Comparison of ENCODE assay signal across 8 cellular contexts in genomic region chr12:94074970-94075695, GRCh38.
DNase-seq lines count a peak whose midpoint lies in the region; TF ChIP-seq lines count a peak whose summit lies in the region.

No MANE protein-coding gene starts in this region.

- no peak overlapping the region for H2AFZ ChIP-seq in OCI-LY1 (ENCODE audit: low read length)

- in situ Hi-C loops in GM13976 (cut with MboI; ENCODE audit: low sequenced_read_pairs, unreplicated experiment), result loop anchor here (25.0 kb wide), 1 partner anchor 313 kb away; no protein-coding TSS in a partner anchor

- DNase-seq in AG09309 (ENCODE audit: low read depth), result peak; percentile 91
- DNase-seq in GM13976 (ENCODE audit: low spot score), result peak; percentile 25
- DNase-seq in epidermal melanocyte (ENCODE audit: insufficient read length, low spot score), result peak; percentile 88
- no peak for DNase-seq in activated T-cell treated with anti-CD3 and anti-CD28 coated beads, Interleukin-2, amount 50 U/mL, for 48 hours
- no peak for DNase-seq in germinal center (ENCODE audit: low spot score)
- no peak for DNase-seq in NCI-H1105 treated with DMSO at 0.1 percent for 48 hours (lab: John Stamatoyannopoulos, UW)

- H3K4me3 ChIP-seq in AG09309 (ENCODE audit: control insufficient read depth, low read depth, low read length) (no peak overlapping the region), OCI-LY1 (ENCODE audit: low read depth, low read length, poor library complexity, severe bottlenecking) (no peak overlapping the region), muscle layer of duodenum (ENCODE audit: low read depth in 1 of 2, low read length in 2 of 2) (no peak overlapping the region)

- H3K9me2 ChIP-seq in OCI-LY1 (ENCODE audit: low read depth, low read length), result no peaks in the 10 kb centered on the region

- no peaks in the 10 kb centered on the region for H3K4me1 ChIP-seq in OCI-LY1 (ENCODE audit: insufficient read depth, low read length, severe bottlenecking)
- peaks cover 5 to 15% of the 10 kb centered on the region in 2 donors for H3K4me1 ChIP-seq in muscle layer of duodenum (ENCODE audit: control insufficient read depth in 1 of 2, insufficient read depth in 2 of 2, low read length in 2 of 2)

- no peaks in the 10 kb centered on the region for H3K79me2 ChIP-seq in OCI-LY1 (ENCODE audit: insufficient read depth, low read length)

- H3K9me3 ChIP-seq in OCI-LY1 (ENCODE audit: low read length) (no peaks in the 10 kb centered on the region), muscle layer of duodenum (ENCODE audit: control insufficient read depth in 1 of 2, low read length in 2 of 2) (no peaks in the 10 kb centered on the region)

- TF ChIP-seq CTCF in AG09309 (IDR thresholded peaks at IDR 0.05; ENCODE audit: control insufficient read depth, insufficient read depth, low read depth, low read length, missing control alignments), result peak; percentile 77
- peak; percentile 51 for TF ChIP-seq CTCF in GM13976 (IDR thresholded peaks at IDR 0.05; ENCODE audit: borderline replicate concordance, control extremely low read depth, extremely low read depth, insufficient read depth, missing control alignments)
- peak; percentile 31; the same call in 1 of the 2 replicates for TF ChIP-seq CTCF in OCI-LY1 (IDR thresholded peaks at IDR 0.05; ENCODE audit: low read length)

- no peaks in the 10 kb centered on the region for H3K36me3 ChIP-seq in OCI-LY1 (ENCODE audit: insufficient read depth, low read length)
- H3K36me3 ChIP-seq in muscle layer of duodenum (ENCODE audit: control insufficient read depth in 1 of 2, insufficient read depth in 2 of 2, low read length in 2 of 2), result no peaks in the 10 kb centered on the region

- H3K9ac ChIP-seq in OCI-LY1 (ENCODE audit: low read length), result no peak overlapping the region

- H3K27me3 ChIP-seq in OCI-LY1 (ENCODE audit: insufficient read depth, low read length) (peaks cover 4% of the 10 kb centered on the region; the same call in 1 of the 2 replicates), muscle layer of duodenum (ENCODE audit: low read depth, low read length) (no peaks in the 10 kb centered on the region)

- H3K4me2 ChIP-seq in OCI-LY1 (ENCODE audit: low read length), result no peak overlapping the region

- no peak overlapping the region for H3K27ac ChIP-seq in OCI-LY1 (ENCODE audit: low read depth, low read length, poor library complexity, severe bottlenecking)
- H3K27ac ChIP-seq in muscle layer of duodenum (ENCODE audit: low read length), result peak overlapping the region; percentile 71

- no peaks in the 10 kb centered on the region for H4K20me1 ChIP-seq in OCI-LY1 (ENCODE audit: insufficient read depth, low read length)

- H3F3A ChIP-seq in OCI-LY1 (ENCODE audit: insufficient read depth, low read length), result no peaks in the 10 kb centered on the region

Comparison
In these comparisons a context has a peak if more than half of its experiments do, and no peak if none do; other contexts are left out.
1. DNase-seq: peak in AG09309 (single experiment), GM13976 (single experiment) and epidermal melanocyte (single experiment); none in activated T-cell treated with anti-CD3 and anti-CD28 coated beads, Interleukin-2, amount 50 U/mL, for 48 hours (0 of 2), germinal center (single experiment) and NCI-H1105 treated with DMSO at 0.1 percent for 48 hours (single experiment).
2. Peak in every context shown above with its lines, with median percentiles within 50 percentile points of each other: CTCF ChIP-seq.